Comparison of ENCODE assay signal across 17 cellular contexts in the genomic region with DNA sequence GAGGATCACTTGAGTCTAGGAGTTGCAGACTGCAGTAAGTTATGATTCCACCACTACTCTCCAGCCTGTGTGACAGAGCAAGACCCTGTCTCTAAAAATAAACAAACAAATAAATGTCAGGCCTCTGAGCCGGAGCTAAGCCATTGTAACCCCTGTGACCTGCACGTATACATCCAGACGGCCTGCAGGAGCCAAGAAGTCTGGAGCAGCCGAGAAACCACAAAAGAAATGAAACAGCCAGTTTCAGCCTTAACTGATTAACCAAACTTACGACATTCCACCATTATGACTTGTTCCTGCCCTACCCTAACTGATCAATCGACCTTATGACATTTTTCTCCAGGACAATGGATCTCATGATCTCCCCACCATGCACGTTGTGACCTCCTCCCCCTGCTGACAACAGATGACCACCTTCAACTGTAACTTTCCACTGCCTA.
"Had no signal": no experiment of that assay in that cellular context is flagged by ENCODE, and none has a peak within 500 bp of the region (broad histone marks: within the 10 kb centered on the region; RNA-seq: fewer than 3 reads in every experiment).

No MANE protein-coding gene starts in this region.

- H3K4me3 ChIP-seq: dorsolateral prefrontal cortex, hepatocyte, prostate gland, right atrium auricular region, stomach, upper lobe of left lung had no signal

- H3K36me3 ChIP-seq: prostate gland, right atrium auricular region, stomach, upper lobe of left lung had no signal

- H2AFZ ChIP-seq: hepatocyte had no signal

- ATAC-seq: left colon; stimulated activated effector memory CD8-positive, alpha-beta T cell treated with anti-CD3 and anti-CD28 coated beads, Interleukin-12 subunit alpha, Interleukin-12 subunit beta, amount 100 ng/mL, for 72 hours had no signal

- H3K27me3 ChIP-seq: hepatocyte, right atrium auricular region, upper lobe of left lung had no signal

- DNase-seq: activated B cell treated with CpG ODN at 0.5 μM for 24 hours; activated CD4-positive, alpha-beta memory T cell treated with anti-CD3 and anti-CD28 coated beads for 36 hours; activated CD4-positive, alpha-beta T cell treated with anti-CD3 and anti-CD28 coated beads for 4 hours; activated gamma-delta T cell treated with Interleukin-2 at 50 U/mL for 16 hours; activated T-cell treated with anti-CD3 and anti-CD28 coated beads for 4 hours; amniotic stem cell; dorsolateral prefrontal cortex; foreskin fibroblast; left colon; stimulated activated CD4-positive, alpha-beta T cell treated with anti-CD3 and anti-CD28 coated beads, Interleukin-4, amount 100 ng/mL, for 24 hours; stomach; upper lobe of left lung had no signal

- H3K4me1 ChIP-seq: prostate gland, right atrium auricular region, stomach, upper lobe of left lung had no signal

- H3K27ac ChIP-seq: dorsolateral prefrontal cortex, epithelial cell of prostate, hepatocyte, prostate gland, right atrium auricular region, stomach, upper lobe of left lung had no signal

- H3K4me2 ChIP-seq: hepatocyte had no signal

- H3K79me2 ChIP-seq: hepatocyte had no signal

- H3K9me3 ChIP-seq: prostate gland, right atrium auricular region, stomach, upper lobe of left lung had no signal
